23 cellular contexts compared by ENCODE assay signal in genomic region chr1:107871687-107872086, GRCh38.
DNase-seq lines count a peak whose midpoint lies in the region; ATAC-seq and TF ChIP-seq lines count a peak whose summit lies in the region.
"Had no signal": no experiment of that assay in that cellular context is flagged by ENCODE, and none has a peak within 500 bp of the region (broad histone marks: within the 10 kb centered on the region; RNA-seq: fewer than 3 reads in every experiment).

No MANE protein-coding gene starts in this region.

- ATAC-seq in central memory CD8-positive, alpha-beta T cell (replicated peaks; ENCODE audit: extremely low read depth, poor library complexity, severe bottlenecking) = no peak
- ATAC-seq in natural killer cell treated with Interleukin-12 subunit alpha and Interleukin-12 subunit beta and Interleukin-15 and Interleukin-18, amount 100 ng/mL, for 72 hours = no peak
- ATAC-seq in HG02840 (IDR thresholded peaks at IDR 0.05; ENCODE audit: low FRiP score, unreplicated experiment) = no peak
- ATAC-seq: HCT116 had no signal

- TF ChIP-seq EP300 in ovary (IDR thresholded peaks at IDR 0.05) = no peak

- H3K27ac Mint-ChIP-seq in activated CD4-positive, alpha-beta memory T cell treated with anti-CD3 and anti-CD28 coated beads, Interleukin-2, amount 10 ng/mL, durations not matched to agents 7 days and 5 days = peak overlapping the region; percentile 18
- H3K27ac Mint-ChIP-seq in activated CD4-positive, alpha-beta memory T cell treated with anti-CD3 and anti-CD28 coated beads for 36 hours = no peak overlapping the region
- peak overlapping the region in 6 of 8 donors; percentile 43 to 90 (median 58) for H3K27ac Mint-ChIP-seq in CD8-positive, alpha-beta memory T cell
- H3K27ac Mint-ChIP-seq in central memory CD8-positive, alpha-beta T cell (ENCODE audit: low read depth) = peak overlapping the region; percentile 57
- peak overlapping the region; percentile 78 to 82 for H3K27ac Mint-ChIP-seq in natural killer cell treated with Interleukin-12 subunit alpha and Interleukin-12 subunit beta and Interleukin-15 and Interleukin-18, amount 100 ng/mL, for 72 hours
- H3K27ac Mint-ChIP-seq: endodermal cell had no signal

- H3K36me3 ChIP-seq in CD8-positive, alpha-beta memory T cell (ENCODE audit: insufficient read depth, low read length) = no peaks in the 10 kb centered on the region
- H3K36me3 ChIP-seq in ovary = no peaks in the 10 kb centered on the region
- H3K36me3 ChIP-seq: BE2C, colonic mucosa, prostate gland had no signal

- H3K4me1 Mint-ChIP-seq in activated CD4-positive, alpha-beta memory T cell treated with anti-CD3 and anti-CD28 coated beads, Interleukin-2, amount 10 ng/mL, durations not matched to agents 7 days and 5 days = peaks cover 8% of the 10 kb centered on the region
- peaks cover 4% of the 10 kb centered on the region for H3K4me1 Mint-ChIP-seq in activated CD4-positive, alpha-beta memory T cell treated with anti-CD3 and anti-CD28 coated beads for 36 hours (ENCODE audit: low read depth)
- H3K4me1 Mint-ChIP-seq in CD8-positive, alpha-beta memory T cell = peaks cover 36 to 64% (median 53%) of the 10 kb centered on the region in 3 donors
- peaks cover 50% of the 10 kb centered on the region for H3K4me1 Mint-ChIP-seq in central memory CD8-positive, alpha-beta T cell
- peaks cover 50 to 53% of the 10 kb centered on the region in 2 donors for H3K4me1 Mint-ChIP-seq in natural killer cell treated with Interleukin-12 subunit alpha and Interleukin-12 subunit beta and Interleukin-15 and Interleukin-18, amount 100 ng/mL, for 72 hours (ENCODE audit: low read depth in 2 of 2)

- no peaks in the 10 kb centered on the region for H3K27me3 ChIP-seq in CD8-positive, alpha-beta memory T cell (ENCODE audit: insufficient read depth, low read length, poor library complexity, severe bottlenecking)
- H3K27me3 ChIP-seq in ovary = no peaks in the 10 kb centered on the region
- H3K27me3 ChIP-seq: colonic mucosa, SJCRH30 had no signal

- TF ChIP-seq POLR2A in ovary (IDR thresholded peaks at IDR 0.05) = no peak

- H3K4me3 Mint-ChIP-seq in activated CD4-positive, alpha-beta memory T cell treated with anti-CD3 and anti-CD28 coated beads, Interleukin-2, amount 10 ng/mL, durations not matched to agents 7 days and 5 days = no peak overlapping the region
- H3K4me3 Mint-ChIP-seq in activated CD4-positive, alpha-beta memory T cell treated with anti-CD3 and anti-CD28 coated beads for 36 hours = no peak overlapping the region
- peak overlapping the region in 4 of 7 donors; percentile 24 to 47 (median 38) for H3K4me3 Mint-ChIP-seq in CD8-positive, alpha-beta memory T cell
- peak overlapping the region; percentile 5 for H3K4me3 Mint-ChIP-seq in central memory CD8-positive, alpha-beta T cell
- peak overlapping the region; percentile 78 for H3K4me3 Mint-ChIP-seq in natural killer cell treated with Interleukin-12 subunit alpha and Interleukin-12 subunit beta and Interleukin-15 and Interleukin-18, amount 100 ng/mL, for 72 hours
- H3K4me3 Mint-ChIP-seq: endodermal cell had no signal

- H3K4me3 ChIP-seq in CD8-positive, alpha-beta memory T cell (ENCODE audit: low read length) = no peak overlapping the region
- H3K4me3 ChIP-seq in ovary = no peak overlapping the region
- H3K4me3 ChIP-seq: colonic mucosa, prostate gland, SJCRH30 had no signal

- H3K4me1 ChIP-seq in CD8-positive, alpha-beta memory T cell (ENCODE audit: insufficient read depth, low read length) = no peaks in the 10 kb centered on the region
- no peaks in the 10 kb centered on the region for H3K4me1 ChIP-seq in ovary (ENCODE audit: insufficient read depth)
- H3K4me1 ChIP-seq: BE2C, colonic mucosa, prostate gland had no signal

- no peak for TF ChIP-seq CTCF in ovary (IDR thresholded peaks at IDR 0.05)

- POLR2A ChIA-PET in activated CD4-positive, alpha-beta memory T cell treated with anti-CD3 and anti-CD28 coated beads, Interleukin-2, amount 10 ng/mL, durations not matched to agents 7 days and 5 days (lab: Charles Lee) = no interaction called here
- POLR2A ChIA-PET in activated CD4-positive, alpha-beta memory T cell treated with anti-CD3 and anti-CD28 coated beads for 36 hours (lab: Charles Lee) = interaction anchor here (1.0 kb wide), 1 partner anchor 51 kb away, joined by 5 read pairs; no protein-coding TSS in a partner anchor
- POLR2A ChIA-PET in CD8-positive, alpha-beta memory T cell (lab: Charles Lee) = no interaction called here

- no peaks in the 10 kb centered on the region for H3K27me3 Mint-ChIP-seq in activated CD4-positive, alpha-beta memory T cell treated with anti-CD3 and anti-CD28 coated beads, Interleukin-2, amount 10 ng/mL, durations not matched to agents 7 days and 5 days
- no peaks in the 10 kb centered on the region for H3K27me3 Mint-ChIP-seq in activated CD4-positive, alpha-beta memory T cell treated with anti-CD3 and anti-CD28 coated beads for 36 hours
- H3K27me3 Mint-ChIP-seq in CD8-positive, alpha-beta memory T cell = no peaks in the 10 kb centered on the region
- H3K27me3 Mint-ChIP-seq in central memory CD8-positive, alpha-beta T cell = no peaks in the 10 kb centered on the region
- no peaks in the 10 kb centered on the region for H3K27me3 Mint-ChIP-seq in natural killer cell treated with Interleukin-12 subunit alpha and Interleukin-12 subunit beta and Interleukin-15 and Interleukin-18, amount 100 ng/mL, for 72 hours

- no peaks in the 10 kb centered on the region for H3K36me3 Mint-ChIP-seq in activated CD4-positive, alpha-beta memory T cell treated with anti-CD3 and anti-CD28 coated beads, Interleukin-2, amount 10 ng/mL, durations not matched to agents 7 days and 5 days (ENCODE audit: low read depth)
- H3K36me3 Mint-ChIP-seq in activated CD4-positive, alpha-beta memory T cell treated with anti-CD3 and anti-CD28 coated beads for 36 hours = peaks cover 5% of the 10 kb centered on the region
- peaks cover 2 to 27% (median 5%) of the 10 kb centered on the region in 3 donors for H3K36me3 Mint-ChIP-seq in CD8-positive, alpha-beta memory T cell
- no peaks in the 10 kb centered on the region for H3K36me3 Mint-ChIP-seq in central memory CD8-positive, alpha-beta T cell (ENCODE audit: insufficient read depth)
- H3K36me3 Mint-ChIP-seq in natural killer cell treated with Interleukin-12 subunit alpha and Interleukin-12 subunit beta and Interleukin-15 and Interleukin-18, amount 100 ng/mL, for 72 hours = peaks cover 11% of the 10 kb centered on the region

- H3K27ac ChIP-seq in CD8-positive, alpha-beta memory T cell (ENCODE audit: low read depth, low read length) = no peak overlapping the region
- no peak overlapping the region for H3K27ac ChIP-seq in ovary
- H3K27ac ChIP-seq: colonic mucosa, HL-60, prostate gland, SJCRH30 had no signal

- intact Hi-C loops in activated CD4-positive, alpha-beta memory T cell treated with anti-CD3 and anti-CD28 coated beads for 36 hours (cut with micrococcal nuclease) = loop anchor here (1.0 kb wide), 2 partner anchors 50 to 65 kb away; no protein-coding TSS in a partner anchor
- intact Hi-C loops in ovary (cut with DNase I) = no loop called here

- no peaks in the 10 kb centered on the region for H3K9me3 Mint-ChIP-seq in activated CD4-positive, alpha-beta memory T cell treated with anti-CD3 and anti-CD28 coated beads, Interleukin-2, amount 10 ng/mL, durations not matched to agents 7 days and 5 days
- H3K9me3 Mint-ChIP-seq in activated CD4-positive, alpha-beta memory T cell treated with anti-CD3 and anti-CD28 coated beads for 36 hours = peaks cover 4% of the 10 kb centered on the region
- H3K9me3 Mint-ChIP-seq in CD8-positive, alpha-beta memory T cell = peaks cover 0 to 7% (median 5%) of the 10 kb centered on the region in 5 donors
- H3K9me3 Mint-ChIP-seq in central memory CD8-positive, alpha-beta T cell = peaks cover 9% of the 10 kb centered on the region
- peaks cover 6% of the 10 kb centered on the region for H3K9me3 Mint-ChIP-seq in natural killer cell treated with Interleukin-12 subunit alpha and Interleukin-12 subunit beta and Interleukin-15 and Interleukin-18, amount 100 ng/mL, for 72 hours

- DNase-seq in activated CD4-positive, alpha-beta memory T cell treated with anti-CD3 and anti-CD28 coated beads, Interleukin-2, amount 10 ng/mL, durations not matched to agents 7 days and 5 days = no peak
- no peak for DNase-seq in activated CD4-positive, alpha-beta memory T cell treated with anti-CD3 and anti-CD28 coated beads for 36 hours
- DNase-seq in CD8-positive, alpha-beta memory T cell = no peak
- no peak for DNase-seq in central memory CD8-positive, alpha-beta T cell (ENCODE audit: low spot score in 2 of 2)
- DNase-seq in natural killer cell treated with Interleukin-12 subunit alpha and Interleukin-12 subunit beta and Interleukin-15 and Interleukin-18, amount 100 ng/mL, for 72 hours (ENCODE audit: low spot score) = no peak
- DNase-seq in activated CD4-positive, alpha-beta T cell treated with anti-CD3 and anti-CD28 coated beads for 48 hours = no peak
- no peak for DNase-seq in ovary
- DNase-seq: activated gamma-delta T cell; amniotic stem cell; BE2C; colonic mucosa; endodermal cell; islet precursor cell; NCI-H1694; NCI-H2171 treated with DMSO at 0.1 percent for 48 hours; NCI-H524; SJCRH30; stimulated activated CD8-positive, alpha-beta memory T cell treated with anti-CD3 and anti-CD28 coated beads, Interleukin-4, amount 100 ng/mL, for 48 hours; substantia nigra had no signal

- CTCF ChIA-PET in activated CD4-positive, alpha-beta memory T cell treated with anti-CD3 and anti-CD28 coated beads, Interleukin-2, amount 10 ng/mL, durations not matched to agents 7 days and 5 days (lab: Charles Lee) = interaction anchor here (0.8 kb wide), 1 partner anchor 20 kb away, joined by 4 read pairs; no protein-coding TSS in a partner anchor
- CTCF ChIA-PET in activated CD4-positive, alpha-beta memory T cell treated with anti-CD3 and anti-CD28 coated beads for 36 hours (lab: Charles Lee) = interaction anchor here (0.7 to 0.9 kb wide), 2 partner anchors 45 to 89 kb away, joined by 3 read pairs; no protein-coding TSS in a partner anchor
- CTCF ChIA-PET in CD8-positive, alpha-beta memory T cell (lab: Charles Lee) = no interaction called here

- H3K9me3 ChIP-seq in CD8-positive, alpha-beta memory T cell (ENCODE audit: low read length) = no peaks in the 10 kb centered on the region
- H3K9me3 ChIP-seq in ovary = no peaks in the 10 kb centered on the region
- H3K9me3 ChIP-seq: BE2C, colonic mucosa, prostate gland, SJCRH30 had no signal

Comparison
In these comparisons a context has a peak if more than half of its experiments do, and no peak if none do; other contexts are left out.
1. H3K4me3 Mint-ChIP-seq: peak in CD8-positive, alpha-beta memory T cell (4 of 7), central memory CD8-positive, alpha-beta T cell (single experiment) and natural killer cell treated with Interleukin-12 subunit alpha and Interleukin-12 subunit beta and Interleukin-15 and Interleukin-18, amount 100 ng/mL, for 72 hours (single experiment); none in activated CD4-positive, alpha-beta memory T cell treated with anti-CD3 and anti-CD28 coated beads, Interleukin-2, amount 10 ng/mL, durations not matched to agents 7 days and 5 days (single experiment) and activated CD4-positive, alpha-beta memory T cell treated with anti-CD3 and anti-CD28 coated beads for 36 hours (single experiment).